ENCODE assay signal across 15 cellular contexts in genomic region chr11:105878510-105878909, GRCh38.
"Had no signal": no experiment of that assay in that cellular context is flagged by ENCODE, and none has a peak within 500 bp of the region (broad histone marks: within the 10 kb centered on the region; RNA-seq: fewer than 3 reads in every experiment).

No MANE protein-coding gene starts in this region.

- DNase-seq: effector memory CD8-positive, alpha-beta T cell; gastrocnemius medialis; mammary epithelial cell; naive thymus-derived CD8-positive, alpha-beta T cell; retina; stimulated activated naive CD4-positive, alpha-beta T cell; stomach; substantia nigra; transverse colon had no signal

- H3K4me1 ChIP-seq: esophagus muscularis mucosa, gastrocnemius medialis, psoas muscle, stomach, transverse colon had no signal

- H3K4me3 ChIP-seq: esophagus muscularis mucosa, gastrocnemius medialis, psoas muscle, stomach, thoracic aorta, transverse colon had no signal

- H3K27me3 ChIP-seq: esophagus muscularis mucosa, gastrocnemius medialis, neutrophil, stomach, transverse colon had no signal

- H3K27ac ChIP-seq: epithelial cell of prostate, esophagus muscularis mucosa, gastrocnemius medialis, neutrophil, psoas muscle, stomach, thoracic aorta, transverse colon had no signal

- H3K36me3 ChIP-seq: esophagus muscularis mucosa, gastrocnemius medialis, neutrophil, stomach, thoracic aorta, transverse colon had no signal

- ATAC-seq: effector memory CD8-positive, alpha-beta T cell; gastrocnemius medialis; naive thymus-derived CD8-positive, alpha-beta T cell; psoas muscle; sciatic nerve had no signal

- H3K9me3 ChIP-seq: esophagus muscularis mucosa, gastrocnemius medialis, neutrophil, psoas muscle, thoracic aorta, transverse colon had no signal
